Comparison of ENCODE assay signal across 2 cellular contexts in the genomic region with DNA sequence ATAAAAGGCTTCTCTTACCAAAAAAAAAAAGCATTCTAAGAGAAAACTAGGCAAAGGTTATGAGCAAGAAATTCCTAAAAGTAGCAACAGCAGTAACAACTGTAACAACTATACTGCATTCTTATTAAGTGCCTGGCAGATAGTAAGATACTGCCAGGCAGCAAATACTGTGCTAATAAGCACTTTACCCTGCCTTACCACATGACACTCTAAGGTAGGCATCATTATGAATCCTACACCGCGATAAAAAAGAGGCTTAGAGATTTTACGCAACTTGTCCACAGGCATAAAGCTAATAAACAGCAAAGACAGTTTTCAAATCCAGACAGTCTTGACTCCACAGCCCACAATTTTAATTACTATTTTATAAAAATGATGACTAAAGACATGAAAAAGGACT.
TF ChIP-seq lines count a peak whose summit lies in the region.

No MANE protein-coding gene starts in this region.

TF ChIP-seq in liver, 16 proteins besides CTCF, POLR2A, EP300 and RAD21 (continued from another document):
- TF ChIP-seq, protein P1, sequence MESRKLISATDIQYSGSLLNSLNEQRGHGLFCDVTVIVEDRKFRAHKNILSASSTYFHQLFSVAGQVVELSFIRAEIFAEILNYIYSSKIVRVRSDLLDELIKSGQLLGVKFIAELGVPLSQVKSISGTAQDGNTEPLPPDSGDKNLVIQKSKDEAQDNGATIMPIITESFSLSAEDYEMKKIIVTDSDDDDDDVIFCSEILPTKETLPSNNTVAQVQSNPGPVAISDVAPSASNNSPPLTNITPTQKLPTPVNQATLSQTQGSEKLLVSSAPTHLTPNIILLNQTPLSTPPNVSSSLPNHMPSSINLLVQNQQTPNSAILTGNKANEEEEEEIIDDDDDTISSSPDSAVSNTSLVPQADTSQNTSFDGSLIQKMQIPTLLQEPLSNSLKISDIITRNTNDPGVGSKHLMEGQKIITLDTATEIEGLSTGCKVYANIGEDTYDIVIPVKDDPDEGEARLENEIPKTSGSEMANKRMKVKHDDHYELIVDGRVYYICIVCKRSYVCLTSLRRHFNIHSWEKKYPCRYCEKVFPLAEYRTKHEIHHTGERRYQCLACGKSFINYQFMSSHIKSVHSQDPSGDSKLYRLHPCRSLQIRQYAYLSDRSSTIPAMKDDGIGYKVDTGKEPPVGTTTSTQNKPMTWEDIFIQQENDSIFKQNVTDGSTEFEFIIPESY (IDR thresholded peaks at IDR 0.05) = peak; percentile 35
- TF ChIP-seq RXRA (IDR thresholded peaks at IDR 0.05) (peak in 1 of 2 donors; percentile 56), MAX (IDR thresholded peaks at IDR 0.05) (no peak), SP1 (IDR thresholded peaks at IDR 0.05) (peak; percentile 26), HNF4A (conservative IDR thresholded peaks at IDR 0.05) (peak; percentile 64 to 75), YY1 (IDR thresholded peaks at IDR 0.05) (no peak), JUND (IDR thresholded peaks at IDR 0.05) (no peak), NR2F2 (IDR thresholded peaks at IDR 0.05) (no peak), FOXA1 (IDR thresholded peaks at IDR 0.05) (no peak), EGR1 (IDR thresholded peaks at IDR 0.05; ENCODE audit: low read depth in 2 of 2) (no peak), FOXA2 (IDR thresholded peaks at IDR 0.05) (peak; percentile 22)
- TF ChIP-seq, protein P2, sequence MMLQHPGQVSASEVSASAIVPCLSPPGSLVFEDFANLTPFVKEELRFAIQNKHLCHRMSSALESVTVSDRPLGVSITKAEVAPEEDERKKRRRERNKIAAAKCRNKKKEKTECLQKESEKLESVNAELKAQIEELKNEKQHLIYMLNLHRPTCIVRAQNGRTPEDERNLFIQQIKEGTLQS (IDR thresholded peaks at IDR 0.05) = no peak
- TF ChIP-seq, protein P3, sequence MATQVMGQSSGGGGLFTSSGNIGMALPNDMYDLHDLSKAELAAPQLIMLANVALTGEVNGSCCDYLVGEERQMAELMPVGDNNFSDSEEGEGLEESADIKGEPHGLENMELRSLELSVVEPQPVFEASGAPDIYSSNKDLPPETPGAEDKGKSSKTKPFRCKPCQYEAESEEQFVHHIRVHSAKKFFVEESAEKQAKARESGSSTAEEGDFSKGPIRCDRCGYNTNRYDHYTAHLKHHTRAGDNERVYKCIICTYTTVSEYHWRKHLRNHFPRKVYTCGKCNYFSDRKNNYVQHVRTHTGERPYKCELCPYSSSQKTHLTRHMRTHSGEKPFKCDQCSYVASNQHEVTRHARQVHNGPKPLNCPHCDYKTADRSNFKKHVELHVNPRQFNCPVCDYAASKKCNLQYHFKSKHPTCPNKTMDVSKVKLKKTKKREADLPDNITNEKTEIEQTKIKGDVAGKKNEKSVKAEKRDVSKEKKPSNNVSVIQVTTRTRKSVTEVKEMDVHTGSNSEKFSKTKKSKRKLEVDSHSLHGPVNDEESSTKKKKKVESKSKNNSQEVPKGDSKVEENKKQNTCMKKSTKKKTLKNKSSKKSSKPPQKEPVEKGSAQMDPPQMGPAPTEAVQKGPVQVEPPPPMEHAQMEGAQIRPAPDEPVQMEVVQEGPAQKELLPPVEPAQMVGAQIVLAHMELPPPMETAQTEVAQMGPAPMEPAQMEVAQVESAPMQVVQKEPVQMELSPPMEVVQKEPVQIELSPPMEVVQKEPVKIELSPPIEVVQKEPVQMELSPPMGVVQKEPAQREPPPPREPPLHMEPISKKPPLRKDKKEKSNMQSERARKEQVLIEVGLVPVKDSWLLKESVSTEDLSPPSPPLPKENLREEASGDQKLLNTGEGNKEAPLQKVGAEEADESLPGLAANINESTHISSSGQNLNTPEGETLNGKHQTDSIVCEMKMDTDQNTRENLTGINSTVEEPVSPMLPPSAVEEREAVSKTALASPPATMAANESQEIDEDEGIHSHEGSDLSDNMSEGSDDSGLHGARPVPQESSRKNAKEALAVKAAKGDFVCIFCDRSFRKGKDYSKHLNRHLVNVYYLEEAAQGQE (IDR thresholded peaks at IDR 0.05) = no peak
TF ChIP-seq in liver: peak in this region for 5.

TF ChIP-seq in HepG2, 621 proteins besides CTCF, POLR2A, EP300 and RAD21 (continued from another document):
- no peak for TF ChIP-seq ZBTB26 (CRISPR knock-in tag; IDR thresholded peaks at IDR 0.05; ENCODE audit: borderline replicate concordance)
- TF ChIP-seq SIN3A (IDR thresholded peaks at IDR 0.05; ENCODE audit: borderline replicate concordance, low read depth, low read length) = no peak
- TF ChIP-seq, protein P4, sequence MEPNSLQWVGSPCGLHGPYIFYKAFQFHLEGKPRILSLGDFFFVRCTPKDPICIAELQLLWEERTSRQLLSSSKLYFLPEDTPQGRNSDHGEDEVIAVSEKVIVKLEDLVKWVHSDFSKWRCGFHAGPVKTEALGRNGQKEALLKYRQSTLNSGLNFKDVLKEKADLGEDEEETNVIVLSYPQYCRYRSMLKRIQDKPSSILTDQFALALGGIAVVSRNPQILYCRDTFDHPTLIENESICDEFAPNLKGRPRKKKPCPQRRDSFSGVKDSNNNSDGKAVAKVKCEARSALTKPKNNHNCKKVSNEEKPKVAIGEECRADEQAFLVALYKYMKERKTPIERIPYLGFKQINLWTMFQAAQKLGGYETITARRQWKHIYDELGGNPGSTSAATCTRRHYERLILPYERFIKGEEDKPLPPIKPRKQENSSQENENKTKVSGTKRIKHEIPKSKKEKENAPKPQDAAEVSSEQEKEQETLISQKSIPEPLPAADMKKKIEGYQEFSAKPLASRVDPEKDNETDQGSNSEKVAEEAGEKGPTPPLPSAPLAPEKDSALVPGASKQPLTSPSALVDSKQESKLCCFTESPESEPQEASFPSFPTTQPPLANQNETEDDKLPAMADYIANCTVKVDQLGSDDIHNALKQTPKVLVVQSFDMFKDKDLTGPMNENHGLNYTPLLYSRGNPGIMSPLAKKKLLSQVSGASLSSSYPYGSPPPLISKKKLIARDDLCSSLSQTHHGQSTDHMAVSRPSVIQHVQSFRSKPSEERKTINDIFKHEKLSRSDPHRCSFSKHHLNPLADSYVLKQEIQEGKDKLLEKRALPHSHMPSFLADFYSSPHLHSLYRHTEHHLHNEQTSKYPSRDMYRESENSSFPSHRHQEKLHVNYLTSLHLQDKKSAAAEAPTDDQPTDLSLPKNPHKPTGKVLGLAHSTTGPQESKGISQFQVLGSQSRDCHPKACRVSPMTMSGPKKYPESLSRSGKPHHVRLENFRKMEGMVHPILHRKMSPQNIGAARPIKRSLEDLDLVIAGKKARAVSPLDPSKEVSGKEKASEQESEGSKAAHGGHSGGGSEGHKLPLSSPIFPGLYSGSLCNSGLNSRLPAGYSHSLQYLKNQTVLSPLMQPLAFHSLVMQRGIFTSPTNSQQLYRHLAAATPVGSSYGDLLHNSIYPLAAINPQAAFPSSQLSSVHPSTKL (CRISPR knock-in tag; IDR thresholded peaks at IDR 0.05) = no peak
- no peak for TF ChIP-seq ZBTB14 (CRISPR knock-in tag; IDR thresholded peaks at IDR 0.05)
- no peak for TF ChIP-seq TBX2 (CRISPR knock-in tag; IDR thresholded peaks at IDR 0.05; ENCODE audit: borderline replicate concordance)
- TF ChIP-seq ZNF780A (CRISPR knock-in tag; IDR thresholded peaks at IDR 0.05) = no peak
